ENCODE assay signal across 8 cellular contexts in genomic region chr10:64062793-64063192, GRCh38.
"Had no signal": no experiment of that assay in that cellular context is flagged by ENCODE, and none has a peak within 500 bp of the region (broad histone marks: within the 10 kb centered on the region; RNA-seq: fewer than 3 reads in every experiment).

No MANE protein-coding gene starts in this region.

- ATAC-seq: GM12878 had no signal

- H3K4me3 ChIP-seq: GM12878 had no signal

- DNase-seq: GDM1, GF-D8 had no signal

- FAIRE-seq: G401.6, GM12878, GM12891, GM12892, GM18507, GM19239 had no signal
